ENCODE assay signal across 1 cellular context in genomic region chr13:61410669-61411297, GRCh38.
TF ChIP-seq lines count a peak whose summit lies in the region.

No MANE protein-coding gene starts in this region.

TF ChIP-seq in SK-N-SH treated with all-trans-retinoic acid at 6 μM for 48 hours, 23 proteins besides CTCF, POLR2A, EP300 and RAD21 (continued from another document):
- TF ChIP-seq TCF4 (CRISPR knock-in tag; IDR thresholded peaks at IDR 0.05; ENCODE audit: borderline replicate concordance) (no peak), OSR1 (CRISPR knock-in tag; IDR thresholded peaks at IDR 0.05) (no peak), ZFP3 (CRISPR knock-in tag; IDR thresholded peaks at IDR 0.05) (no peak), CSDC2 (CRISPR knock-in tag; IDR thresholded peaks at IDR 0.05) (no peak)
- TF ChIP-seq, protein P1, sequence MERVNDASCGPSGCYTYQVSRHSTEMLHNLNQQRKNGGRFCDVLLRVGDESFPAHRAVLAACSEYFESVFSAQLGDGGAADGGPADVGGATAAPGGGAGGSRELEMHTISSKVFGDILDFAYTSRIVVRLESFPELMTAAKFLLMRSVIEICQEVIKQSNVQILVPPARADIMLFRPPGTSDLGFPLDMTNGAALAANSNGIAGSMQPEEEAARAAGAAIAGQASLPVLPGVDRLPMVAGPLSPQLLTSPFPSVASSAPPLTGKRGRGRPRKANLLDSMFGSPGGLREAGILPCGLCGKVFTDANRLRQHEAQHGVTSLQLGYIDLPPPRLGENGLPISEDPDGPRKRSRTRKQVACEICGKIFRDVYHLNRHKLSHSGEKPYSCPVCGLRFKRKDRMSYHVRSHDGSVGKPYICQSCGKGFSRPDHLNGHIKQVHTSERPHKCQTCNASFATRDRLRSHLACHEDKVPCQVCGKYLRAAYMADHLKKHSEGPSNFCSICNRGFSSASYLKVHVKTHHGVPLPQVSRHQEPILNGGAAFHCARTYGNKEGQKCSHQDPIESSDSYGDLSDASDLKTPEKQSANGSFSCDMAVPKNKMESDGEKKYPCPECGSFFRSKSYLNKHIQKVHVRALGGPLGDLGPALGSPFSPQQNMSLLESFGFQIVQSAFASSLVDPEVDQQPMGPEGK (CRISPR knock-in tag; IDR thresholded peaks at IDR 0.05; ENCODE audit: borderline replicate concordance), result no peak
